1 cellular context compared by ENCODE assay signal in genomic region chr22:39173050-39173706, GRCh38.
TF ChIP-seq lines count a peak whose summit lies in the region.

No MANE protein-coding gene starts in this region.

TF ChIP-seq in H1, 55 proteins besides CTCF, POLR2A, EP300 and RAD21:
- TF ChIP-seq, protein P1, sequence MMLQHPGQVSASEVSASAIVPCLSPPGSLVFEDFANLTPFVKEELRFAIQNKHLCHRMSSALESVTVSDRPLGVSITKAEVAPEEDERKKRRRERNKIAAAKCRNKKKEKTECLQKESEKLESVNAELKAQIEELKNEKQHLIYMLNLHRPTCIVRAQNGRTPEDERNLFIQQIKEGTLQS (IDR thresholded peaks at IDR 0.05; ENCODE audit: insufficient read depth, low read depth, low read length): no peak
- TF ChIP-seq MAFK (IDR thresholded peaks at IDR 0.05; ENCODE audit: low read depth, low read length): no peak
- TF ChIP-seq EGR1 (IDR thresholded peaks at IDR 0.05; ENCODE audit: borderline replicate concordance, low read depth, low read length): no peak
- no peak for TF ChIP-seq ZNF274 (IDR thresholded peaks at IDR 0.05; ENCODE audit: borderline replicate concordance, extremely low read depth, low read length)
- TF ChIP-seq ASH2L (IDR thresholded peaks at IDR 0.05; ENCODE audit: low read length): no peak
- TF ChIP-seq SAP30 (IDR thresholded peaks at IDR 0.05; ENCODE audit: insufficient read depth, insufficient replicate concordance, low read length): no peak
- TF ChIP-seq, protein P2, sequence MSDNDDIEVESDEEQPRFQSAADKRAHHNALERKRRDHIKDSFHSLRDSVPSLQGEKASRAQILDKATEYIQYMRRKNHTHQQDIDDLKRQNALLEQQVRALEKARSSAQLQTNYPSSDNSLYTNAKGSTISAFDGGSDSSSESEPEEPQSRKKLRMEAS (IDR thresholded peaks at IDR 0.05): no peak
TF ChIP-seq in H1: peak in this region for 0.
